In genomic region chr2:127661072-127661618, GRCh38 we compare ENCODE assay signal across 19 cellular contexts. TPM values are rescaled to one million over a fixed set of nuclear protein-coding genes. Genes with fewer than 3 reads are reported as not detected.
DNase-seq lines count a peak whose midpoint lies in the region; ATAC-seq, FAIRE-seq and TF ChIP-seq lines count a peak whose summit lies in the region.
"Had no signal": no experiment of that assay in that cellular context is flagged by ENCODE, and none has a peak within 500 bp of the region (broad histone marks: within the 10 kb centered on the region; RNA-seq: fewer than 3 reads in every experiment).

No MANE protein-coding gene starts in this region.

- no peaks in the 10 kb centered on the region for H3K36me3 ChIP-seq in Peyer's patch
- H3K36me3 ChIP-seq in muscle layer of colon (ENCODE audit: insufficient read depth, low read length) = peaks cover 31% of the 10 kb centered on the region

- no peak for ATAC-seq in HG02678 (IDR thresholded peaks at IDR 0.05; ENCODE audit: unreplicated experiment)
- ATAC-seq in stimulated activated naive B cell treated with anti-CD40 and anti-IgM and Interleukin-4, amounts not matched to agents 10 μg/mL and 1 μg/mL and 100 μg/mL, for 72 hours (replicated peaks) = no peak

- H3K27me3 Mint-ChIP-seq in stimulated activated naive B cell treated with anti-CD40 and anti-IgM and Interleukin-4, amounts not matched to agents 10 μg/mL and 1 μg/mL and 100 μg/mL, for 72 hours = peaks cover 29 to 46% of the 10 kb centered on the region in 2 donors

- TF ChIP-seq POLR2A in Peyer's patch (IDR thresholded peaks at IDR 0.05) = no peak

- peak overlapping the region; percentile 44 for H3K9ac ChIP-seq in muscle layer of colon (ENCODE audit: low read length)
- H3K9ac ChIP-seq: BLaER1 treated with 17β-estradiol and CSF1 and Interleukin-3, amounts not matched to agents 10 nM and 100 nM had no signal

- H3K4me1 Mint-ChIP-seq in stimulated activated naive B cell treated with anti-CD40 and anti-IgM and Interleukin-4, amounts not matched to agents 10 μg/mL and 1 μg/mL and 100 μg/mL, for 72 hours = peaks cover 12 to 30% of the 10 kb centered on the region in 2 donors

- H3K4me1 ChIP-seq in Peyer's patch = peaks cover 0 to 30% (median 0%) of the 10 kb centered on the region in 4 donors
- peaks cover 91% of the 10 kb centered on the region for H3K4me1 ChIP-seq in muscle layer of colon (ENCODE audit: insufficient read depth, low read length)

- no peak for TF ChIP-seq CTCF in Peyer's patch (IDR thresholded peaks at IDR 0.05)
- no peak for TF ChIP-seq CTCF in fibroblast of villous mesenchyme (IDR thresholded peaks at IDR 0.05; ENCODE audit: insufficient read depth, low read depth, low read length)

- no peaks in the 10 kb centered on the region for H3K36me3 Mint-ChIP-seq in stimulated activated naive B cell treated with anti-CD40 and anti-IgM and Interleukin-4, amounts not matched to agents 10 μg/mL and 1 μg/mL and 100 μg/mL, for 72 hours

- DNase-seq in Peyer's patch = peak in 1 of 3 donors; percentile 34
- DNase-seq in fibroblast of villous mesenchyme (ENCODE audit: low read depth) = peak; percentile 87
- peak; percentile 80 for DNase-seq in superior temporal gyrus (ENCODE audit: extremely low spot score)
- DNase-seq in stimulated activated naive B cell treated with anti-CD40 and anti-IgM and Interleukin-4, amounts not matched to agents 10 μg/mL and 1 μg/mL and 100 μg/mL, for 72 hours = no peak
- no peak for DNase-seq in GM19239 (ENCODE audit: insufficient read length, low spot score)
- no peak for DNase-seq in SKM-1 treated with dmso at 0.1 percent for 144 hours (lab: John Stamatoyannopoulos, UW; ENCODE audit: unreplicated experiment)
- DNase-seq: activated T-cell treated with anti-CD3 and anti-CD28 coated beads for 4 hours; amniotic stem cell; H7; naive B cell; NCI-H1694; NCI-H774; stimulated activated CD4-positive, alpha-beta T cell treated with anti-CD3 and anti-CD28 coated beads, Interleukin-12 subunit alpha, Interleukin-12 subunit beta, amount 100 ng/mL, for 4 hours had no signal

- H3K9me3 ChIP-seq in Peyer's patch (no peaks in the 10 kb centered on the region), muscle layer of colon (ENCODE audit: low read length) (no peaks in the 10 kb centered on the region)

- H3K27ac ChIP-seq in Peyer's patch = peak overlapping the region in 3 of 4 donors; percentile 4 to 85 (median 55)
- H3K27ac ChIP-seq in muscle layer of colon (ENCODE audit: low read depth, low read length) = peak overlapping the region; percentile 91
- H3K27ac ChIP-seq: BLaER1 treated with 17β-estradiol and CSF1 and Interleukin-3, amounts not matched to agents 10 nM and 100 nM had no signal

- H3K9me3 Mint-ChIP-seq in stimulated activated naive B cell treated with anti-CD40 and anti-IgM and Interleukin-4, amounts not matched to agents 10 μg/mL and 1 μg/mL and 100 μg/mL, for 72 hours = no peaks in the 10 kb centered on the region

- no peak overlapping the region for H3K27ac Mint-ChIP-seq in stimulated activated naive B cell treated with anti-CD40 and anti-IgM and Interleukin-4, amounts not matched to agents 10 μg/mL and 1 μg/mL and 100 μg/mL, for 72 hours
- H3K27ac Mint-ChIP-seq: naive B cell had no signal

- no peaks in the 10 kb centered on the region for H3K27me3 ChIP-seq in Peyer's patch
- no peaks in the 10 kb centered on the region for H3K27me3 ChIP-seq in muscle layer of colon (ENCODE audit: control insufficient read depth in 1 of 2, insufficient read depth in 2 of 2, low read length in 2 of 2)

- no peak overlapping the region for H3K4me3 Mint-ChIP-seq in stimulated activated naive B cell treated with anti-CD40 and anti-IgM and Interleukin-4, amounts not matched to agents 10 μg/mL and 1 μg/mL and 100 μg/mL, for 72 hours

- no peak overlapping the region for H3K4me3 ChIP-seq in Peyer's patch
- H3K4me3 ChIP-seq in fibroblast of villous mesenchyme (ENCODE audit: low read depth, low read length) = no peak overlapping the region
- H3K4me3 ChIP-seq in muscle layer of colon (ENCODE audit: low read depth in 1 of 2, low read length in 2 of 2) = peak overlapping the region in 1 of 2 donors; percentile 9
- H3K4me3 ChIP-seq: BLaER1 treated with 17β-estradiol and CSF1 and Interleukin-3, amounts not matched to agents 10 nM and 100 nM had no signal

- FAIRE-seq in GM19239 (lab: Jason Lieb, UNC) = no peak
- FAIRE-seq: endometrium, GM12892 had no signal

RNA-seq across cellular contexts. Expression of gene LIMS2, which starts 14.2 kb away (rescaled TPM):
- 10 to 100 TPM in 3 of 4 donors, 1 to 10 TPM in 1; 7.7 to 95.7 (median 21.9) TPM for total RNA-seq in Peyer's patch
- 24.8 and 28.9 TPM in 2 replicates for total RNA-seq in fibroblast of villous mesenchyme

RNA-seq across cellular contexts. Expression of gene GPR17, which starts 15.2 kb away (rescaled TPM):
- total RNA-seq in Peyer's patch (not detected), fibroblast of villous mesenchyme (not detected in 2 replicates)
- total RNA-seq: H7, SK-MEL-5 had no signal

RNA-seq across cellular contexts. Expression of gene SFT2D3, which starts 40.2 kb away (rescaled TPM):
- 10 to 100 TPM in 1 of 4 donors, 1 to 10 TPM in 3; 5.8 to 12.4 (median 8.8) TPM for total RNA-seq in Peyer's patch
- 4.7 and 5.8 TPM in 2 replicates for total RNA-seq in fibroblast of villous mesenchyme

Comparison
In these comparisons a context has a peak if more than half of its experiments do, and no peak if none do; other contexts are left out.
1. DNase-seq: peak in fibroblast of villous mesenchyme (single experiment) and superior temporal gyrus (single experiment); none in stimulated activated naive B cell treated with anti-CD40 and anti-IgM and Interleukin-4, amounts not matched to agents 10 μg/mL and 1 μg/mL and 100 μg/mL, for 72 hours (single experiment), GM19239 (single experiment) and SKM-1 treated with dmso at 0.1 percent for 144 hours (single experiment).